Comparison of ENCODE assay signal across 1 cellular context in genomic region chr20:19094959-19095541, GRCh38.
TF ChIP-seq lines count a peak whose summit lies in the region.

No MANE protein-coding gene starts in this region.

TF ChIP-seq in H1, 55 proteins besides CTCF, POLR2A, EP300 and RAD21:
- TF ChIP-seq BRCA1 (IDR thresholded peaks at IDR 0.05; ENCODE audit: low read depth, low read length) = no peak
- TF ChIP-seq BCL11A (IDR thresholded peaks at IDR 0.05; ENCODE audit: low read depth in 2 of 2, low read length in 2 of 2) = no peak
TF ChIP-seq in H1: peak in this region for 0.
